In the genomic region with DNA sequence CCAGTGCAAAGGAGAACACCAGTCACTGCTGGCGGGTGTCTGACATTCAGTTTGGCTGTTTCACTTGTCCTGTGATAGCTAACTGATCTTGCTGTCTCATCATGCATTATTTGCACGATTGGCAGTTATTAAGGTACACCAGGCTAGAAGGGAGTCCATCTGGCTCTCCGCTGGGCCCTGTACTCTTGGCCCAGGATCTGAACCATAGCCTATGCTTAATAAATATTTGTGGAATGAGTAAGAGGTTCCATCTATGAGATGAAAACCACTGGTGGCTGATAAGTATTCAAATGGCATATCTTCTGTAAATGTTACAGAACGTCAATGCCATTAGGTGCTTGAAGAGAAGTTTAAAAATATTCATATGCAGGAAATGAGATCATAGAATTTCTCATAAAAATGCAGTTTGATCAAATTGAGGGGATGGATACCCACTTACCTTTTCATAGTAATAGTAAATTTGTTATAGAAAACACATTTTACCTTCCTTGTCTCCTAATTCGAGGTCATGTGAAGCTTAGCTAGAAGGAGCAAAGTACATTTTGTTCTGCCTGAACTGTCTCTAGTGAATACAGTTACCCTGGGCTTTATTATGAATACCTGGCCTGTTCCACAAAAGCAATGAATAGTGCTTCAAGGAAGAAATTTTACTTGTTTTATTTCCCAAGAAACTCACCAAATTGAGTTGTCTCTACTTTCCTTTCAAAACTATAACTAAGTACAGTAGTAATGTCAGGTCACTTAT, we compare ENCODE assay signal across 14 cellular contexts.
DNase-seq lines count a peak whose midpoint lies in the region; TF ChIP-seq lines count a peak whose summit lies in the region.
"Had no signal": no experiment of that assay in that cellular context is flagged by ENCODE, and none has a peak within 500 bp of the region (broad histone marks: within the 10 kb centered on the region; RNA-seq: fewer than 3 reads in every experiment).

No MANE protein-coding gene starts in this region.

- DNase-seq in NCI-H226 (peak; percentile 91), dermis microvascular lymphatic vessel endothelial cell (ENCODE audit: low read depth in 2 of 2) (peak; percentile 36 to 65), mesothelial cell of epicardium (ENCODE audit: low spot score in 2 of 2, unreplicated experiment in 2 of 2) (no peak), inferior parietal cortex (ENCODE audit: extremely low spot score) (no peak), T-helper 1 cell (no peak), MM.1S (no peak), NCI-H2081 treated with DMSO at 0.1 percent for 48 hours (lab: John Stamatoyannopoulos, UW) (no peak)
- DNase-seq: activated CD4-positive, CD25-positive, alpha-beta regulatory T cell; AML-193; stimulated activated CD8-positive, alpha-beta memory T cell treated with anti-CD3 and anti-CD28 coated beads, Interleukin-4, amount 100 ng/mL, for 48 hours had no signal

- H3K36me3 ChIP-seq in ACC112 (ENCODE audit: insufficient read depth, low read length), result no peaks in the 10 kb centered on the region
- no peaks in the 10 kb centered on the region for H3K36me3 ChIP-seq in MM.1S (replicated peaks; ENCODE audit: insufficient read depth, low read length)
- H3K36me3 ChIP-seq: gastroesophageal sphincter, neutrophil had no signal

- H3K27me3 Mint-ChIP-seq in mesothelial cell of epicardium (ENCODE audit: low read depth), result no peaks in the 10 kb centered on the region

- H3K27ac Mint-ChIP-seq in mesothelial cell of epicardium, result peak overlapping the region; percentile 66
- H3K27ac Mint-ChIP-seq: activated naive CD4-positive, alpha-beta T cell treated with anti-CD3 and anti-CD28 coated beads, Interleukin-2, amount 50 U/mL, for 24 hours had no signal

- no peaks in the 10 kb centered on the region for H3F3A ChIP-seq in MM.1S (ENCODE audit: insufficient read depth, low read length)

- H3K4me3 ChIP-seq in ACC112 (ENCODE audit: low read depth, low read length), result peak overlapping the region; percentile 60
- H3K4me3 ChIP-seq in MM.1S (ENCODE audit: low read length), result no peak overlapping the region
- H3K4me3 ChIP-seq: gastroesophageal sphincter had no signal

- no peaks in the 10 kb centered on the region for H4K20me1 ChIP-seq in MM.1S (ENCODE audit: insufficient read depth, low read length)

- H3K27ac ChIP-seq in ACC112 (ENCODE audit: low read depth, low read length) (peak overlapping the region; percentile 97), MM.1S (ENCODE audit: low read length) (no peak overlapping the region)
- H3K27ac ChIP-seq: neutrophil had no signal

- H3K4me3 Mint-ChIP-seq in mesothelial cell of epicardium, result no peak overlapping the region
- H3K4me3 Mint-ChIP-seq: activated naive CD4-positive, alpha-beta T cell treated with anti-CD3 and anti-CD28 coated beads, Interleukin-2, amount 50 U/mL, for 24 hours had no signal

- no peaks in the 10 kb centered on the region for H3K79me2 ChIP-seq in ACC112 (ENCODE audit: control insufficient read depth, insufficient read depth, low read length, unreplicated experiment)
- no peaks in the 10 kb centered on the region for H3K79me2 ChIP-seq in MM.1S (ENCODE audit: low read length)

- H3K9ac ChIP-seq in MM.1S (ENCODE audit: low read length), result no peak overlapping the region

- H3K27me3 ChIP-seq in ACC112 (ENCODE audit: insufficient read depth, low read length), result no peaks in the 10 kb centered on the region
- no peaks in the 10 kb centered on the region for H3K27me3 ChIP-seq in MM.1S (replicated peaks; ENCODE audit: insufficient read depth, low read length)
- H3K27me3 ChIP-seq: gastroesophageal sphincter had no signal

- H3K36me3 Mint-ChIP-seq in mesothelial cell of epicardium, result peaks cover 3% of the 10 kb centered on the region
- H3K36me3 Mint-ChIP-seq: activated naive CD4-positive, alpha-beta T cell treated with anti-CD3 and anti-CD28 coated beads, Interleukin-2, amount 50 U/mL, for 24 hours had no signal

- H2AFZ ChIP-seq in ACC112 (ENCODE audit: low read length, unreplicated experiment) (no peak overlapping the region), MM.1S (ENCODE audit: low read length) (no peak overlapping the region)

- peaks cover 28% of the 10 kb centered on the region for H3K4me1 Mint-ChIP-seq in mesothelial cell of epicardium
- H3K4me1 Mint-ChIP-seq: activated naive CD4-positive, alpha-beta T cell treated with anti-CD3 and anti-CD28 coated beads, Interleukin-2, amount 50 U/mL, for 24 hours had no signal

- TF ChIP-seq CTCF in mesothelial cell of epicardium (IDR thresholded peaks at IDR 0.05; ENCODE audit: unreplicated experiment), result no peak
- no peak for TF ChIP-seq CTCF in MM.1S (IDR thresholded peaks at IDR 0.05; ENCODE audit: low read length)

- no peak overlapping the region for H3K4me2 ChIP-seq in MM.1S (ENCODE audit: low read depth, low read length)

- peaks cover 35% of the 10 kb centered on the region for H3K4me1 ChIP-seq in ACC112 (ENCODE audit: control insufficient read depth, insufficient read depth, low read length, unreplicated experiment)
- H3K4me1 ChIP-seq in MM.1S (ENCODE audit: low read length), result no peaks in the 10 kb centered on the region

- H3K9me3 ChIP-seq in MM.1S (replicated peaks; ENCODE audit: insufficient read depth, low read length), result no peaks in the 10 kb centered on the region
- H3K9me3 ChIP-seq: gastroesophageal sphincter, neutrophil had no signal

- H3K9me2 ChIP-seq in MM.1S (replicated peaks; ENCODE audit: insufficient read depth, low read length), result no peaks in the 10 kb centered on the region

- no peaks in the 10 kb centered on the region for H3K9me3 Mint-ChIP-seq in mesothelial cell of epicardium
- H3K9me3 Mint-ChIP-seq: activated naive CD4-positive, alpha-beta T cell treated with anti-CD3 and anti-CD28 coated beads, Interleukin-2, amount 50 U/mL, for 24 hours had no signal

Comparison
In these comparisons a context has a peak if more than half of its experiments do, and no peak if none do; other contexts are left out.
1. DNase-seq: peak in NCI-H226 (single experiment) and dermis microvascular lymphatic vessel endothelial cell (2 of 2); none in mesothelial cell of epicardium (0 of 2), inferior parietal cortex (single experiment), T-helper 1 cell (0 of 5), MM.1S (single experiment) and NCI-H2081 treated with DMSO at 0.1 percent for 48 hours (single experiment).